Comparison of ENCODE assay signal across 13 cellular contexts in the genomic region with DNA sequence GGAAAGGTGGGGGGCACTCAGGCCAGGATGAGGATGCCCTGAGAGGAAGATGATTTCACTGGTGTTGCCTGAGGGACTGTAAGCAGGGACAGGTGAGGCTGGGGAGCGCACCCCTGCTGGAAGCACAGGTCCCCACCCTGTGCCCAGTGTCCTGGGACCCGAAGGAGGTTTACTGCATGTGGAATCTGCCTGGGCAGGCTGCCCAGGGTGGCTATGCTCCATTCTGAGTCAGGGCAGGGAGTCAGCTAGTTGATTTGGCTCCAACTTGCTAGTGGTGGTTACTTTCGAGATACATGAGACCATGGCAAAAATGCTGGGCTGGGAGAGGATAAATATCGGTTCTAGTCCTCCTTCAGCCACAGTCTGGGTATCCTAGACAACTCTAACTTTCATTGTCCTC. TPM values are rescaled to one million over a fixed set of nuclear protein-coding genes. Genes with fewer than 3 reads are reported as not detected.
DNase-seq lines count a peak whose midpoint lies in the region; ATAC-seq and TF ChIP-seq lines count a peak whose summit lies in the region.
"Had no signal": no experiment of that assay in that cellular context is flagged by ENCODE, and none has a peak within 500 bp of the region (broad histone marks: within the 10 kb centered on the region; RNA-seq: fewer than 3 reads in every experiment).

No MANE protein-coding gene starts in this region.

- peaks cover 2% of the 10 kb centered on the region for H3K79me1 ChIP-seq in trophoblast cell (ENCODE audit: low read length)

- CTCF ChIA-PET in RWPE1 (lab: Yijun Ruan, JAX): interaction anchor here (0.7 to 1.2 kb wide), 2 partner anchors 12 to 432 kb away, joined by 3 to 9 read pairs; no protein-coding TSS in a partner anchor

- H4K12ac ChIP-seq in trophoblast cell (ENCODE audit: low read depth, low read length): no peak overlapping the region

- peak overlapping the region; percentile 27 for H2BK120ac ChIP-seq in trophoblast cell (ENCODE audit: insufficient read depth, low read length, poor library complexity)

- peak overlapping the region; percentile 85 for H2AK5ac ChIP-seq in trophoblast cell (ENCODE audit: low read length)

- H4K8ac ChIP-seq in trophoblast cell (ENCODE audit: low read depth, low read length): no peak overlapping the region

- H3K27me3 ChIP-seq in trophoblast cell (ENCODE audit: insufficient read depth, low read length): no peaks in the 10 kb centered on the region

- H2BK5ac ChIP-seq in trophoblast cell (ENCODE audit: low read depth, low read length, poor library complexity): no peak overlapping the region

- peak overlapping the region; percentile 54 for H2BK12ac ChIP-seq in trophoblast cell (ENCODE audit: low read length)

- no peak overlapping the region for H3K4me3 ChIP-seq in trophoblast cell (ENCODE audit: low read depth, low read length)
- H3K4me3 ChIP-seq: cardiac muscle cell had no signal

- peak overlapping the region; percentile 33 for H3K18ac ChIP-seq in trophoblast cell (ENCODE audit: low read length)

- H2AFZ ChIP-seq in trophoblast cell (ENCODE audit: insufficient read depth, low read length, poor library complexity): no peak overlapping the region

- no peak overlapping the region for H3K9ac ChIP-seq in trophoblast cell (ENCODE audit: low read length)

- H3K23ac ChIP-seq in trophoblast cell (ENCODE audit: low read length): no peak overlapping the region

- ATAC-seq in GM18502 (IDR thresholded peaks at IDR 0.05; ENCODE audit: poor library complexity, unreplicated experiment): no peak
- ATAC-seq: activated CD8-positive, alpha-beta T cell treated with anti-CD3 and anti-CD28 coated beads for 36 hours had no signal

- no peaks in the 10 kb centered on the region for H3K36me3 ChIP-seq in trophoblast cell (ENCODE audit: control insufficient read depth in 1 of 2, insufficient read depth in 2 of 2, low read length in 2 of 2)
- H3K36me3 ChIP-seq: cardiac muscle cell had no signal

- no peaks in the 10 kb centered on the region for H3K79me2 ChIP-seq in trophoblast cell (ENCODE audit: control insufficient read depth, insufficient read depth, low read length, poor library complexity)

- H4K91ac ChIP-seq in trophoblast cell (ENCODE audit: low read depth, low read length): peak overlapping the region; percentile 66

- WGBS in trophoblast cell (ENCODE audit: extremely low coverage, insufficient coverage, insufficient read length): no CpG with 5 or more reads among the region's 4 CpGs

- H3K27ac ChIP-seq in RWPE1 (peak overlapping the region; percentile 51), trophoblast cell (ENCODE audit: low read depth, low read length) (no peak overlapping the region)
- H3K27ac ChIP-seq: cardiac muscle cell, SK-N-MC had no signal

- POLR2A ChIA-PET in RWPE1 (lab: Yijun Ruan, JAX; ENCODE audit: low non-redundant PET): no interaction called here

- no peaks in the 10 kb centered on the region for H3K9me3 ChIP-seq in trophoblast cell (ENCODE audit: insufficient read depth, low read depth, low read length)

- DNase-seq in AG20443 (ENCODE audit: low spot score): peak; percentile 84
- DNase-seq in RWPE1 (ENCODE audit: low spot score): peak; percentile 80
- peak; percentile 86 for DNase-seq in fibroblast of peridontal ligament (ENCODE audit: extremely low read depth)
- no peak for DNase-seq in trophoblast cell
- no peak for DNase-seq in anterior cingulate cortex (lab: John Stamatoyannopoulos, UW)
- DNase-seq in stimulated activated CD4-positive, alpha-beta T cell treated with anti-CD3 and anti-CD28 coated beads, Interleukin-2, amount 100 ng/mL, for 48 hours: no peak
- DNase-seq in retina: no peak
- DNase-seq: activated CD8-positive, alpha-beta T cell treated with anti-CD3 and anti-CD28 coated beads for 36 hours; NCI-H2029; posterior cingulate gyrus had no signal

- H3K4me1 ChIP-seq in trophoblast cell (ENCODE audit: control insufficient read depth in 1 of 2, insufficient read depth in 2 of 2, low read length in 2 of 2): peaks cover 2% of the 10 kb centered on the region in 2 experiments

- no peak overlapping the region for H3K14ac ChIP-seq in trophoblast cell (ENCODE audit: low read length)

- no peak for TF ChIP-seq CTCF in RWPE1 (conservative IDR thresholded peaks at IDR 0.05; ENCODE audit: low read depth)

- H3K4me2 ChIP-seq in trophoblast cell (ENCODE audit: low read length): no peak overlapping the region

- no peak overlapping the region for H3K4ac ChIP-seq in trophoblast cell (ENCODE audit: low read depth, low read length)

RNA-seq across cellular contexts. Expression of gene TLR5, which starts 7.9 kb away (rescaled TPM):
- polyA plus RNA-seq in trophoblast cell (2013): 0.31 and 0.34 TPM in 2 replicates

Comparison
In these comparisons a context has a peak if more than half of its experiments do, and no peak if none do; other contexts are left out.
1. DNase-seq: peak in AG20443 (single experiment), RWPE1 (single experiment) and fibroblast of peridontal ligament (single experiment); none in trophoblast cell (0 of 2), anterior cingulate cortex (0 of 58), stimulated activated CD4-positive, alpha-beta T cell treated with anti-CD3 and anti-CD28 coated beads, Interleukin-2, amount 100 ng/mL, for 48 hours (0 of 2) and retina (single experiment).